1 cellular context compared by ENCODE assay signal in genomic region chr22:28188480-28188879, GRCh38.
TF ChIP-seq lines count a peak whose summit lies in the region.

No MANE protein-coding gene starts in this region.

TF ChIP-seq in GM23338, 12 proteins besides CTCF, POLR2A, EP300 and RAD21 (continued from another document):
- TF ChIP-seq ZNF462 (CRISPR knock-in tag; IDR thresholded peaks at IDR 0.05) = no peak
TF ChIP-seq in GM23338: peak in this region for 0.
